Comparison of ENCODE assay signal across 29 cellular contexts in the genomic region with DNA sequence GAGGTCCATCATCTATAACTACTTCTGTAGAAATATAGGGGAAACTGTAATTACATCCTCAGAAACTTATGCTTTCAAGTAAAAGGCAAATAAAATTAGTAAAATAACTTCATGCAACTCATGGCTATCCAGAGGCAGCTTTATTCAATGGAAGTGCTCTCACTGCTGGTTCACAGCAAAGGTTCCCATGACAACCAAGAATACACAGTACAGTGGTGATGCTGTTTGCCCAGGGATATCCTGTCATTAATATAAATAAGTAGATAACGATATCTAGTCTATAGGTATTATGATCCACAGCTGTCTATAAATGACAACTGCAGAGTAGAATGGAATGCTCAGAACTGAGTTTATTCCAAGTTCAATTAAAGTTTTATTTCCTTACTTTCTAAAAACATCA.
A peak's percentile ranks its signal among the peaks of the same experiment; 100 is the strongest.
DNase-seq lines count a peak whose midpoint lies in the region; ATAC-seq, FAIRE-seq and TF ChIP-seq lines count a peak whose summit lies in the region.
"Had no signal": no experiment of that assay in that cellular context is flagged by ENCODE, and none has a peak within 500 bp of the region (broad histone marks: within the 10 kb centered on the region; RNA-seq: fewer than 3 reads in every experiment).

No MANE protein-coding gene starts in this region.

- H3K27ac Mint-ChIP-seq in naive thymus-derived CD8-positive, alpha-beta T cell = no peak overlapping the region
- H3K27ac Mint-ChIP-seq: activated CD4-positive, alpha-beta T cell treated with anti-CD3 and anti-CD28 coated beads for 36 hours; brain; CD14-positive monocyte; endodermal cell; nephron progenitor cell; T-helper 17 cell had no signal

- no peak overlapping the region for H2AFZ ChIP-seq in endothelial cell of umbilical vein (ENCODE audit: low read depth, low read length)

- H3K4me1 ChIP-seq in endothelial cell of umbilical vein (ENCODE audit: control insufficient read depth, extremely low read depth, insufficient read depth, low read length) = no peaks in the 10 kb centered on the region
- peaks cover 50 to 62% of the 10 kb centered on the region in 2 donors for H3K4me1 ChIP-seq in gastrocnemius medialis
- no peaks in the 10 kb centered on the region for H3K4me1 ChIP-seq in effector memory CD4-positive, alpha-beta T cell (ENCODE audit: control insufficient read depth, insufficient read depth, low read length, poor library complexity, severe bottlenecking)
- H3K4me1 ChIP-seq: esophagus squamous epithelium, gastroesophageal sphincter, right lobe of liver, testis had no signal

- no peaks in the 10 kb centered on the region for H4K20me1 ChIP-seq in endothelial cell of umbilical vein (replicated peaks; ENCODE audit: control insufficient read depth, extremely low read depth, insufficient read depth, low read length)

- CTCF ChIA-PET in endothelial cell of umbilical vein (lab: Charles Lee) = interaction anchor here (0.8 to 4.3 kb wide), 3 partner anchors 157 to 297 kb away, joined by 4 to 74 read pairs (median 9); no protein-coding TSS in a partner anchor

- H3K27me3 ChIP-seq in endothelial cell of umbilical vein (ENCODE audit: control insufficient read depth in 2 of 2, insufficient read depth in 2 of 2, low read length in 2 of 2) (peaks cover 0 to 4% of the 10 kb centered on the region in 2 experiments), gastrocnemius medialis (no peaks in the 10 kb centered on the region)
- H3K27me3 ChIP-seq in effector memory CD4-positive, alpha-beta T cell (replicated peaks; ENCODE audit: control insufficient read depth, insufficient read depth, low read length, poor library complexity, severe bottlenecking) = no peaks in the 10 kb centered on the region
- H3K27me3 ChIP-seq: esophagus squamous epithelium, gastroesophageal sphincter, right lobe of liver, testis had no signal

- H3K4me3 ChIP-seq in endothelial cell of umbilical vein (replicated peaks in 1 of 3; ENCODE audit: insufficient read depth in 1 of 3, low read depth in 1 of 3, low read length in 3 of 3) (no peak overlapping the region), gastrocnemius medialis (no peak overlapping the region)
- no peak overlapping the region for H3K4me3 ChIP-seq in effector memory CD4-positive, alpha-beta T cell (ENCODE audit: insufficient read depth, low read depth, low read length, poor library complexity, severe bottlenecking)
- H3K4me3 ChIP-seq: esophagus squamous epithelium, gastroesophageal sphincter, mucosa of descending colon, right lobe of liver, testis had no signal

- no peak for ATAC-seq in gastrocnemius medialis
- no peak for ATAC-seq in naive thymus-derived CD8-positive, alpha-beta T cell
- ATAC-seq: activated CD4-positive, alpha-beta T cell treated with anti-CD3 and anti-CD28 coated beads for 36 hours; gastroesophageal sphincter; mucosa of descending colon; right lobe of liver; T-helper 17 cell had no signal

- H3K4me2 ChIP-seq in endothelial cell of umbilical vein (ENCODE audit: insufficient read depth, low read length) = no peak overlapping the region

- H3K9me3 Mint-ChIP-seq in naive thymus-derived CD8-positive, alpha-beta T cell = no peaks in the 10 kb centered on the region
- H3K9me3 Mint-ChIP-seq: endodermal cell, nephron progenitor cell had no signal

- in situ Hi-C loops in gastrocnemius medialis (cut with MboI; ENCODE audit: low sequenced_read_pairs in 4 of 4) = loop anchor here in 3 of 4 donors (10.0 kb wide), 2 partner anchors 162 to 302 kb away; no protein-coding TSS in a partner anchor

- H3K9me3 ChIP-seq in endothelial cell of umbilical vein (replicated peaks; ENCODE audit: control insufficient read depth, insufficient read depth, low read length) (no peaks in the 10 kb centered on the region), gastrocnemius medialis (no peaks in the 10 kb centered on the region)
- no peaks in the 10 kb centered on the region for H3K9me3 ChIP-seq in effector memory CD4-positive, alpha-beta T cell (ENCODE audit: control insufficient read depth, low read length)
- H3K9me3 ChIP-seq: esophagus squamous epithelium, gastroesophageal sphincter, mucosa of descending colon, right lobe of liver, testis had no signal

- TF ChIP-seq CTCF in endothelial cell of umbilical vein (IDR thresholded peaks at IDR 0.05; ENCODE audit: extremely low read depth in 1 of 2, insufficient read depth in 1 of 2, low read depth in 1 of 2, low read length in 2 of 2) = no peak
- TF ChIP-seq CTCF in gastrocnemius medialis (IDR thresholded peaks at IDR 0.05 in 4 of 5, conservative IDR thresholded peaks at IDR 0.05 in 1 of 5) = no peak

- H3K27ac ChIP-seq in endothelial cell of umbilical vein (ENCODE audit: insufficient read depth, low read depth, low read length) = no peak overlapping the region
- peak overlapping the region in 3 of 4 donors; percentile 37 to 60 (median 57) for H3K27ac ChIP-seq in gastrocnemius medialis
- H3K27ac ChIP-seq in effector memory CD4-positive, alpha-beta T cell (ENCODE audit: insufficient read depth, low read length, poor library complexity, severe bottlenecking) = no peak overlapping the region
- H3K27ac ChIP-seq: esophagus squamous epithelium, gastroesophageal sphincter, right lobe of liver, testis had no signal

- POLR2A ChIA-PET in endothelial cell of umbilical vein (lab: Charles Lee) = no interaction called here
- POLR2A ChIA-PET in naive thymus-derived CD8-positive, alpha-beta T cell (lab: Charles Lee) = no interaction called here

- H3K27me3 Mint-ChIP-seq in naive thymus-derived CD8-positive, alpha-beta T cell = peaks cover 0 to 3% (median 0%) of the 10 kb centered on the region in 5 donors

- no TSS peak for BruUV-seq in endothelial cell of umbilical vein (replicated peaks; lab: Mats Ljungman, UMichigan)

- no peaks in the 10 kb centered on the region for H3K36me3 ChIP-seq in endothelial cell of umbilical vein (ENCODE audit: control insufficient read depth in 2 of 2, extremely low read depth in 1 of 2, insufficient read depth in 2 of 2, low read length in 2 of 2)
- H3K36me3 ChIP-seq in gastrocnemius medialis = no peaks in the 10 kb centered on the region
- no peaks in the 10 kb centered on the region for H3K36me3 ChIP-seq in effector memory CD4-positive, alpha-beta T cell (ENCODE audit: control insufficient read depth, insufficient read depth, low read length)
- H3K36me3 ChIP-seq: esophagus squamous epithelium, gastroesophageal sphincter, right lobe of liver had no signal

- TF ChIP-seq POLR2A in endothelial cell of umbilical vein (IDR thresholded peaks at IDR 0.05; ENCODE audit: low read depth, low read length) (no peak), gastrocnemius medialis (IDR thresholded peaks at IDR 0.05) (no peak)

- FAIRE-seq in endothelial cell of umbilical vein (lab: Jason Lieb, UNC) = no peak
- FAIRE-seq: colon, D721Med, G401.6, RCC 7860 had no signal

- dilution Hi-C loops in endothelial cell of umbilical vein (cut with MboI; ENCODE audit: extremely low pct_ligation_motif_present, low sequenced_read_pairs) = no loop called here

- H3K4me1 Mint-ChIP-seq in naive thymus-derived CD8-positive, alpha-beta T cell = no peaks in the 10 kb centered on the region
- H3K4me1 Mint-ChIP-seq: activated CD4-positive, alpha-beta T cell treated with anti-CD3 and anti-CD28 coated beads for 36 hours; CD14-positive monocyte; T-helper 17 cell had no signal

- H3K9ac ChIP-seq in endothelial cell of umbilical vein (replicated peaks; ENCODE audit: extremely low read depth, insufficient read depth, low read length) = no peak overlapping the region

- intact Hi-C loops in endothelial cell of umbilical vein (cut with micrococcal nuclease) (no loop called here), gastrocnemius medialis (cut with DNase I; ENCODE audit: low total_unique reads) (loop anchor here (10.0 kb wide), 1 partner anchor 318 kb away; no protein-coding TSS in a partner anchor)

- no peaks in the 10 kb centered on the region for H3K79me2 ChIP-seq in endothelial cell of umbilical vein (ENCODE audit: control insufficient read depth, insufficient read depth, low read length)

- DNase-seq in NCI-H82 (lab: John Stamatoyannopoulos, UW) = peak; percentile 49
- no peak for DNase-seq in NCI-H82 treated with DMSO at 0.1 percent for 48 hours (lab: John Stamatoyannopoulos, UW; ENCODE audit: unreplicated experiment)
- DNase-seq in NCI-H146 treated with DMSO at 0.1 percent for 48 hours (lab: John Stamatoyannopoulos, UW; ENCODE audit: unreplicated experiment) = peak; percentile 91
- DNase-seq in endothelial cell of umbilical vein (ENCODE audit: low read depth, low spot score) = peak; percentile 34
- no peak for DNase-seq in gastrocnemius medialis
- no peak for DNase-seq in naive thymus-derived CD8-positive, alpha-beta T cell
- DNase-seq in T-helper 9 cell = no peak
- no peak for DNase-seq in effector memory CD4-positive, alpha-beta T cell
- DNase-seq: activated CD4-positive, alpha-beta T cell treated with anti-CD3 and anti-CD28 coated beads for 36 hours; activated CD8-positive, alpha-beta memory T cell treated with anti-CD3 and anti-CD28 coated beads for 24 hours; activated T-cell treated with anti-CD3 and anti-CD28 coated beads, Interleukin-2, amount 50 U/mL, for 1 hour; endodermal cell; esophagus squamous epithelium; islet precursor cell; mucosa of descending colon; NCI-H1105 treated with DMSO at 0.1 percent for 48 hours; NCI-H345; nephron progenitor cell; right lobe of liver; stimulated activated naive CD4-positive, alpha-beta T cell treated with Interleukin-2 at 50 U/mL for 16 hours; T-helper 17 cell; testis had no signal

- H3K36me3 Mint-ChIP-seq in naive thymus-derived CD8-positive, alpha-beta T cell = no peaks in the 10 kb centered on the region
- H3K36me3 Mint-ChIP-seq: brain, CD14-positive monocyte had no signal

- no peaks in the 10 kb centered on the region for H3K9me1 ChIP-seq in endothelial cell of umbilical vein (replicated peaks; ENCODE audit: control insufficient read depth, extremely low read depth, insufficient read depth, low read length)

- no peak overlapping the region for H3K4me3 Mint-ChIP-seq in naive thymus-derived CD8-positive, alpha-beta T cell
- H3K4me3 Mint-ChIP-seq: activated CD4-positive, alpha-beta T cell treated with anti-CD3 and anti-CD28 coated beads for 36 hours; brain; CD14-positive monocyte; endodermal cell; nephron progenitor cell; T-helper 17 cell had no signal

TF ChIP-seq in endothelial cell of umbilical vein, 7 proteins besides CTCF, POLR2A, EP300 and RAD21 (continues in another document):
- TF ChIP-seq GATA2 (IDR thresholded peaks at IDR 0.05; ENCODE audit: insufficient read depth, insufficient read length, low read depth, low read length) = no peak
- no peak for TF ChIP-seq JUN (IDR thresholded peaks at IDR 0.05; ENCODE audit: borderline replicate concordance, insufficient read depth, insufficient read length, low read depth)
- TF ChIP-seq MAX (IDR thresholded peaks at IDR 0.05; ENCODE audit: insufficient read depth, insufficient read length) = no peak
- TF ChIP-seq FOS (IDR thresholded peaks at IDR 0.05; ENCODE audit: borderline replicate concordance, insufficient read depth, low read length) = no peak
- no peak for TF ChIP-seq MYC (IDR thresholded peaks at IDR 0.05; ENCODE audit: low read depth, low read length)
- no peak for TF ChIP-seq EZH2 (IDR thresholded peaks at IDR 0.05; ENCODE audit: borderline replicate concordance, low read depth, low read length, severe bottlenecking)

Comparison
In these comparisons a context has a peak if more than half of its experiments do, and no peak if none do; other contexts are left out.
1. DNase-seq: peak in NCI-H82 (single experiment), NCI-H146 treated with DMSO at 0.1 percent for 48 hours (single experiment) and endothelial cell of umbilical vein (single experiment); none in NCI-H82 treated with DMSO at 0.1 percent for 48 hours (single experiment), gastrocnemius medialis (0 of 2), naive thymus-derived CD8-positive, alpha-beta T cell (0 of 10), T-helper 9 cell (single experiment) and effector memory CD4-positive, alpha-beta T cell (0 of 3).
2. H3K27ac ChIP-seq: peak in gastrocnemius medialis (3 of 4); none in endothelial cell of umbilical vein (single experiment) and effector memory CD4-positive, alpha-beta T cell (single experiment).